ENCODE assay signal across 6 cellular contexts in genomic region chr10:101000602-101000991, GRCh38. TPM values are rescaled to one million over a fixed set of nuclear protein-coding genes. Genes with fewer than 3 reads are reported as not detected.
A peak's percentile ranks its signal among the peaks of the same experiment; 100 is the strongest.
DNase-seq lines count a peak whose midpoint lies in the region; ATAC-seq and TF ChIP-seq lines count a peak whose summit lies in the region.

No MANE protein-coding gene starts in this region.

- H3K9me3 Mint-ChIP-seq in activated T-helper 17 cell treated with anti-CD3 and anti-CD28 coated beads, Interleukin-2, amount 50 U/mL, for 72 hours = no peaks in the 10 kb centered on the region

- TF ChIP-seq CTCF in BE2C (IDR thresholded peaks at IDR 0.05; ENCODE audit: low read depth, low read length) (no peak), lower lobe of right lung (IDR thresholded peaks at IDR 0.05) (no peak)

- peak overlapping the region; percentile 61 for H3K4me3 Mint-ChIP-seq in activated T-helper 17 cell treated with anti-CD3 and anti-CD28 coated beads, Interleukin-2, amount 50 U/mL, for 72 hours

- H3K27me3 ChIP-seq in BE2C = no peaks in the 10 kb centered on the region
- H3K27me3 ChIP-seq in lower lobe of right lung (ENCODE audit: low read depth) = no peaks in the 10 kb centered on the region

- H3K9me3 ChIP-seq in BE2C (no peaks in the 10 kb centered on the region), lower lobe of right lung (no peaks in the 10 kb centered on the region)

- intact Hi-C loops in lower lobe of right lung (cut with DNase I) = no loop called here

- H3K36me3 ChIP-seq in BE2C (peaks cover 28% of the 10 kb centered on the region), lower lobe of right lung (peaks cover 31% of the 10 kb centered on the region)

- H3K27ac Mint-ChIP-seq in activated T-helper 17 cell treated with anti-CD3 and anti-CD28 coated beads, Interleukin-2, amount 50 U/mL, for 72 hours = peak overlapping the region; percentile 59

- H3K4me1 ChIP-seq in BE2C (peaks cover 13% of the 10 kb centered on the region; the same call in 1 of the 2 replicates), lower lobe of right lung (peaks cover 68% of the 10 kb centered on the region)

- peak overlapping the region; percentile 98 for H3K27ac ChIP-seq in lower lobe of right lung

- no peaks in the 10 kb centered on the region for H3K27me3 Mint-ChIP-seq in activated T-helper 17 cell treated with anti-CD3 and anti-CD28 coated beads, Interleukin-2, amount 50 U/mL, for 72 hours

- H3K4me3 ChIP-seq in BE2C (ENCODE audit: low read depth, low read length) = peak overlapping the region; percentile 76
- peak overlapping the region; percentile 75 for H3K4me3 ChIP-seq in lower lobe of right lung

- peaks cover 6% of the 10 kb centered on the region for H3K36me3 Mint-ChIP-seq in activated T-helper 17 cell treated with anti-CD3 and anti-CD28 coated beads, Interleukin-2, amount 50 U/mL, for 72 hours (ENCODE audit: low read depth)

- H3K4me1 Mint-ChIP-seq in activated T-helper 17 cell treated with anti-CD3 and anti-CD28 coated beads, Interleukin-2, amount 50 U/mL, for 72 hours = peaks cover 12% of the 10 kb centered on the region

- DNase-seq in BE2C = no peak
- no peak for DNase-seq in lower lobe of right lung
- no peak for DNase-seq in SW480 (ENCODE audit: low spot score)
- DNase-seq in stimulated activated CD4-positive, alpha-beta T cell treated with anti-CD3 and anti-CD28 coated beads, Interleukin-2, amount 100 ng/mL, for 24 hours = no peak

- ATAC-seq in activated T-helper 17 cell treated with anti-CD3 and anti-CD28 coated beads, Interleukin-2, amount 50 U/mL, for 72 hours (replicated peaks) = no peak
- ATAC-seq in lower lobe of right lung = no peak
- no peak for ATAC-seq in activated CD4-positive, CD25-positive, alpha-beta regulatory T cell treated with anti-CD3 and anti-CD28 coated beads, Interleukin-2, amount 50 U/mL, for 24 hours

RNA-seq across cellular contexts. Expression of gene LZTS2, which starts 1.0 kb away (rescaled TPM):
- polyA plus RNA-seq in BE2C (2012; ENCODE audit: insufficient read depth, insufficient read length, low read depth) = 98.8 TPM
- total RNA-seq in activated T-helper 17 cell treated with anti-CD3 and anti-CD28 coated beads, Interleukin-2, amount 50 U/mL, for 72 hours = 10 to 100 TPM; 15.0 to 24.8 TPM
- 52.6 TPM for total RNA-seq in lower lobe of right lung

RNA-seq across cellular contexts. Expression of gene TWNK, which starts 13.3 kb away (rescaled TPM):
- polyA plus RNA-seq in BE2C (2012; ENCODE audit: insufficient read depth, insufficient read length, low read depth) = 96.5 TPM
- 10 to 100 TPM; 12.0 to 24.9 TPM for total RNA-seq in activated T-helper 17 cell treated with anti-CD3 and anti-CD28 coated beads, Interleukin-2, amount 50 U/mL, for 72 hours
- total RNA-seq in lower lobe of right lung = 5.8 TPM

RNA-seq across cellular contexts. Expression of gene MRPL43, which starts 13.3 kb away (rescaled TPM):
- 250 TPM for polyA plus RNA-seq in BE2C (2012; ENCODE audit: insufficient read depth, insufficient read length, low read depth)
- total RNA-seq in activated T-helper 17 cell treated with anti-CD3 and anti-CD28 coated beads, Interleukin-2, amount 50 U/mL, for 72 hours = 10 to 100 TPM; 50.1 to 58.7 TPM
- 59.7 TPM for total RNA-seq in lower lobe of right lung

RNA-seq across cellular contexts. Expression of gene PDZD7, which starts 30.3 kb away (rescaled TPM):
- 9.7 TPM for polyA plus RNA-seq in BE2C (2012; ENCODE audit: insufficient read depth, insufficient read length, low read depth)
- total RNA-seq in activated T-helper 17 cell treated with anti-CD3 and anti-CD28 coated beads, Interleukin-2, amount 50 U/mL, for 72 hours = 1 to 10 TPM in 1 of 2 donors, under 1 TPM in 1; 0.48 to 2.9 TPM
- total RNA-seq in lower lobe of right lung = 1.6 TPM

RNA-seq across cellular contexts. Expression of gene SFXN3, which starts 30.4 kb away (rescaled TPM):
- 31.7 TPM for polyA plus RNA-seq in BE2C (2012; ENCODE audit: insufficient read depth, insufficient read length, low read depth)
- total RNA-seq in activated T-helper 17 cell treated with anti-CD3 and anti-CD28 coated beads, Interleukin-2, amount 50 U/mL, for 72 hours = 100 to 1,000 TPM in 1 of 2 donors, 10 to 100 TPM in 1; 45.9 to 150 TPM
- total RNA-seq in lower lobe of right lung = 57.8 TPM
